ENCODE assay signal across 8 cellular contexts in the genomic region with DNA sequence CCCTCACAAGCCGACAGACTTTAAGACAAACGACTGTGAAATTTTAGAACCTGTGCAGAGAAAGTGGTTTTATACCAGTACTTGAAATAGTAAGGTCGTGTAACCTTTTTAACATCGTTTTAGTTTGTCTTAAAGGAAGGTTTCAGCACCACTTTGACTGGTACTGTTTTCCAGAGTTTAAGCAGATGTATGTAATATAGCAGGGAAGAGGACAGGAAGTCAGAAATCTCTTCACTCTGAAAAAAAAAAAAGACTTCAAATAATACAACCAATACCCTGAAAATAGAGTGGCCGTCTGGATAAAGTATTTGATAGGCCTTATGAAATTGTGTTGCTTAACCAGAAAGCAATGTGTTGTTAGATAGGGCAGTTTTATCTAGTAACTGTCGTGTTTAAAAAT. TPM values are rescaled to one million over a fixed set of nuclear protein-coding genes. Genes with fewer than 3 reads are reported as not detected.
DNase-seq lines count a peak whose midpoint lies in the region; ATAC-seq and TF ChIP-seq lines count a peak whose summit lies in the region.

No MANE protein-coding gene starts in this region.

- no peaks in the 10 kb centered on the region for H3K27me3 ChIP-seq in BJ (ENCODE audit: control insufficient read depth, insufficient read depth, low read length)
- H3K27me3 ChIP-seq in muscle layer of duodenum (ENCODE audit: low read depth, low read length): no peaks in the 10 kb centered on the region

- DNase-seq in BJ (ENCODE audit: low read depth) (no peak), LHCN-M2 (ENCODE audit: low read depth) (peak; percentile 43), cerebellar cortex (ENCODE audit: low spot score) (peak; percentile 31), GM20000 (ENCODE audit: low spot score) (no peak), NCI-H128 (lab: John Stamatoyannopoulos, UW; ENCODE audit: unreplicated experiment) (no peak)

- H3K4me1 ChIP-seq in muscle layer of duodenum (ENCODE audit: control insufficient read depth in 1 of 2, insufficient read depth in 2 of 2, low read length in 2 of 2): peaks cover 5 to 26% of the 10 kb centered on the region in 2 donors

- peak overlapping the region; percentile 64 for H3K27ac ChIP-seq in muscle layer of duodenum (ENCODE audit: low read length)

- no peaks in the 10 kb centered on the region for H3K9me3 ChIP-seq in muscle layer of duodenum (ENCODE audit: control insufficient read depth in 1 of 2, low read length in 2 of 2)

- peak overlapping the region; percentile 75 for H3K4me3 ChIP-seq in BJ (ENCODE audit: low read depth, low read length)
- peak overlapping the region; percentile 71 to 83 for H3K4me3 ChIP-seq in muscle layer of duodenum (ENCODE audit: low read depth in 1 of 2, low read length in 2 of 2)

- no peak for TF ChIP-seq CTCF in BJ (IDR thresholded peaks at IDR 0.05; ENCODE audit: insufficient read depth, low read depth, low read length)
- no peak for TF ChIP-seq CTCF in GM20000 (IDR thresholded peaks at IDR 0.05; ENCODE audit: extremely low read depth, missing control alignments)

- CTCF ChIA-PET in BJ (lab: Yijun Ruan, JAX): interaction anchor here (0.7 to 1.7 kb wide), 9 partner anchors 11 to 406 kb away, joined by 3 to 10 read pairs (median 3); no protein-coding TSS in a partner anchor

- POLR2A ChIA-PET in BJ (lab: Charles Lee): interaction anchor here (0.6 to 1.1 kb wide), 2 partner anchors 10 to 70 kb away, joined by 4 to 10 read pairs; no protein-coding TSS in a partner anchor

- H3K36me3 ChIP-seq in BJ (ENCODE audit: control insufficient read depth, insufficient read depth, low read length) (no peaks in the 10 kb centered on the region), muscle layer of duodenum (ENCODE audit: control insufficient read depth in 1 of 2, insufficient read depth in 2 of 2, low read length in 2 of 2) (no peaks in the 10 kb centered on the region)

- ATAC-seq in GM18520 (IDR thresholded peaks at IDR 0.05; ENCODE audit: unreplicated experiment) (no peak), HG03354 (IDR thresholded peaks at IDR 0.05; ENCODE audit: poor library complexity, severe bottlenecking, unreplicated experiment) (no peak)

RNA-seq across cellular contexts. Expression of gene SPATS2L, which starts 1.5 kb away (rescaled TPM):
- 243 TPM in 2 replicates for polyA plus RNA-seq in BJ (2011; rRNA removed)
- polyA minus RNA-seq in BJ (2011; rRNA and poly(A)+ RNA removed): 71.9 and 119 TPM in 2 replicates
- total RNA-seq in LHCN-M2 (2014; rRNA removed): 236 and 275 TPM in 2 replicates
- 163 TPM for polyA plus RNA-seq in LHCN-M2 (2012)

Comparison
In these comparisons a context has a peak if more than half of its experiments do, and no peak if none do; other contexts are left out.
1. DNase-seq: peak in LHCN-M2 (single experiment) and cerebellar cortex (single experiment); none in BJ (single experiment), GM20000 (single experiment) and NCI-H128 (single experiment).